Comparison of ENCODE assay signal across 18 cellular contexts in the genomic region with DNA sequence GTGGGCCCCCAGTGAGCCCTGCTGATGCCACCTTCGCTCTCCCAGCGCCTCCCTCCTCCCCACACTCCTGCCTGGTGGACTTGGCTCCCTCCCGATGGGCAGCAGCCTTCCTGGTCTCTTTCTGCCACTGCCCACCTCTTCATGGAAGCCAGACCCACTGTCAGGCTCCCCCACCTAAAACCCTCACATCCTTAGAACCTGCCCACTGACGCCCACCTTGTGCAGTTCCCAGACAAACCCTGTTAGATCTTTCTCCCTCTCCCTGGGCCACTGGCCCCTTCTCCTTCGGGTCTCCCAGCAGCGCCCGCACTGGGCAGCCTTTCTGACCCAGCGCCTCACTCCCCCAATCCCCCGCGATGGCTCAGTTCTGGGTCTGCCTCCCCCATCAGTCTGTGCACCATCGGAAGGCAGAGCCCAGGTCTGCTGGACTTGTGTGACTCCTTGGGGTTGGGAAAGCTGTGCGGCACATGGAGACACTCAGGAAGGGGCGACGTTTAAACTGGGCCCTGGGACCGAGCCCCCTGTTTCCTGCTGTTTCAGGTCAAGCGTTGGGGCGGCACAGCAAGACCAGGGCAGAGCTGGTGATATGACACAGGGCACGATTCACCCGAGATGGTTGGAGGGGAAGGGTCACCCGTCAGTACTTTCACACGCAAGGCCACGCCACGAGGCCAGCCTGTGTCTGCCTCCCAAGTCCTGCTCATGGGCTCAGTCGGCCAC. TPM values are rescaled to one million over a fixed set of nuclear protein-coding genes. Genes with fewer than 3 reads are reported as not detected.
DNase-seq lines count a peak whose midpoint lies in the region; ATAC-seq and TF ChIP-seq lines count a peak whose summit lies in the region.
"Had no signal": no experiment of that assay in that cellular context is flagged by ENCODE, and none has a peak within 500 bp of the region (broad histone marks: within the 10 kb centered on the region; RNA-seq: fewer than 3 reads in every experiment).

No MANE protein-coding gene starts in this region.

- H2BK12ac ChIP-seq in trophoblast cell (ENCODE audit: low read length): no peak overlapping the region

- H3K4ac ChIP-seq in trophoblast cell (ENCODE audit: low read depth, low read length): no peak overlapping the region

- H2AK5ac ChIP-seq in trophoblast cell (ENCODE audit: low read length): peak overlapping the region; percentile 2

- H3K27ac Mint-ChIP-seq in activated T-helper 2 cell treated with anti-CD3 and anti-CD28 coated beads, Interferon-gamma antibody, Interleukin-2, Interleukin-4, amounts not matched to agents 10 μg/mL and 5 μg/mL and 100 μg/mL, durations not matched to agents 14 hours and 24 hours and 36 hours: no peak overlapping the region
- H3K27ac Mint-ChIP-seq: activated CD4-positive, alpha-beta T cell treated with anti-CD3 and anti-CD28 coated beads, Interleukin-2, amount 10 ng/mL, durations not matched to agents 24 days and 14 days; natural killer cell had no signal

- H4K12ac ChIP-seq in trophoblast cell (ENCODE audit: low read depth, low read length): no peak overlapping the region

- ATAC-seq in left cardiac atrium: no peak
- ATAC-seq: natural killer cell had no signal

- no peak overlapping the region for H3K4me3 Mint-ChIP-seq in activated T-helper 2 cell treated with anti-CD3 and anti-CD28 coated beads, Interferon-gamma antibody, Interleukin-2, Interleukin-4, amounts not matched to agents 10 μg/mL and 5 μg/mL and 100 μg/mL, durations not matched to agents 14 hours and 24 hours and 36 hours (ENCODE audit: low read depth)
- H3K4me3 Mint-ChIP-seq: activated CD4-positive, alpha-beta T cell treated with anti-CD3 and anti-CD28 coated beads, Interleukin-2, amount 10 ng/mL, durations not matched to agents 24 days and 14 days; natural killer cell had no signal

- BruUV-seq in PC-9 (replicated peaks; lab: Mats Ljungman, UMichigan): no TSS peak

- H2AFZ ChIP-seq in PC-9: no peak overlapping the region
- no peak overlapping the region for H2AFZ ChIP-seq in trophoblast cell (ENCODE audit: insufficient read depth, low read length, poor library complexity)
- no peak overlapping the region for H2AFZ ChIP-seq in MM.1S (ENCODE audit: low read length)

- no peaks in the 10 kb centered on the region for H3K79me1 ChIP-seq in trophoblast cell (ENCODE audit: low read length)

- H3K9me3 ChIP-seq in PC-9 (ENCODE audit: insufficient read depth, low read depth): peaks cover 4% of the 10 kb centered on the region; the same call in 1 of the 2 replicates
- peaks cover 14% of the 10 kb centered on the region for H3K9me3 ChIP-seq in trophoblast cell (ENCODE audit: insufficient read depth, low read depth, low read length)
- no peaks in the 10 kb centered on the region for H3K9me3 ChIP-seq in MM.1S (replicated peaks; ENCODE audit: insufficient read depth, low read length)
- H3K9me3 ChIP-seq: Peyer's patch, prostate gland had no signal

- POLR2A ChIA-PET in PC-9 (lab: Charles Lee; ENCODE audit: unreplicated experiment): interaction anchor here (0.6 to 0.7 kb wide), 2 partner anchors 48 to 84 kb away, joined by 3 to 5 read pairs; a partner anchor contains a TSS

- peak overlapping the region; percentile 41 for H4K91ac ChIP-seq in trophoblast cell (ENCODE audit: low read depth, low read length)

- no peak overlapping the region for H3K9ac ChIP-seq in trophoblast cell (ENCODE audit: low read length)
- no peak overlapping the region for H3K9ac ChIP-seq in MM.1S (ENCODE audit: low read length)

- TF ChIP-seq CTCF in PC-9 (conservative IDR thresholded peaks at IDR 0.05): no peak
- TF ChIP-seq CTCF in MM.1S (IDR thresholded peaks at IDR 0.05; ENCODE audit: low read length): no peak

- H3K4me1 ChIP-seq in PC-9 (replicated peaks; ENCODE audit: insufficient read depth) (peaks cover 22% of the 10 kb centered on the region), trophoblast cell (ENCODE audit: control insufficient read depth in 1 of 2, insufficient read depth in 2 of 2, low read length in 2 of 2) (peaks cover 8 to 22% of the 10 kb centered on the region in 2 experiments), MM.1S (ENCODE audit: low read length) (no peaks in the 10 kb centered on the region)

- H3F3A ChIP-seq in PC-9 (ENCODE audit: insufficient read depth, low read depth) (peaks cover 12% of the 10 kb centered on the region; the same call in 1 of the 2 replicates), MM.1S (ENCODE audit: insufficient read depth, low read length) (no peaks in the 10 kb centered on the region)

- no peak overlapping the region for H4K8ac ChIP-seq in trophoblast cell (ENCODE audit: low read depth, low read length)

- no peak overlapping the region for H3K4me3 ChIP-seq in PC-9
- no peak overlapping the region for H3K4me3 ChIP-seq in trophoblast cell (ENCODE audit: low read depth, low read length)
- H3K4me3 ChIP-seq in MM.1S (ENCODE audit: low read length): no peak overlapping the region
- H3K4me3 ChIP-seq: heart left ventricle, Peyer's patch, prostate gland, suprapubic skin had no signal

- H3K14ac ChIP-seq in trophoblast cell (ENCODE audit: low read length): no peak overlapping the region

- H3K27me3 Mint-ChIP-seq in activated T-helper 2 cell treated with anti-CD3 and anti-CD28 coated beads, Interferon-gamma antibody, Interleukin-2, Interleukin-4, amounts not matched to agents 10 μg/mL and 5 μg/mL and 100 μg/mL, durations not matched to agents 14 hours and 24 hours and 36 hours (ENCODE audit: low read depth): peaks cover 9% of the 10 kb centered on the region

- no peaks in the 10 kb centered on the region for H3K36me3 ChIP-seq in PC-9 (ENCODE audit: low read depth)
- no peaks in the 10 kb centered on the region for H3K36me3 ChIP-seq in trophoblast cell (ENCODE audit: control insufficient read depth in 1 of 2, insufficient read depth in 2 of 2, low read length in 2 of 2)
- H3K36me3 ChIP-seq in MM.1S (replicated peaks; ENCODE audit: insufficient read depth, low read length): no peaks in the 10 kb centered on the region
- H3K36me3 ChIP-seq: heart left ventricle, Peyer's patch, prostate gland, suprapubic skin had no signal

- 0 out of 2 replicates have a peak overlapping the region, but pooled peaks have one; percentile 40 for H3K4me2 ChIP-seq in PC-9
- H3K4me2 ChIP-seq in trophoblast cell (ENCODE audit: low read length): no peak overlapping the region
- no peak overlapping the region for H3K4me2 ChIP-seq in MM.1S (ENCODE audit: low read depth, low read length)

- DNase-seq in PC-9 (no peak), left cardiac atrium (peak; percentile 17), trophoblast cell (no peak), MM.1S (no peak), NCI-H1105 (lab: John Stamatoyannopoulos, UW) (no peak)
- no peak for DNase-seq in activated T-helper 2 cell treated with anti-CD3 and anti-CD28 coated beads, Interferon-gamma antibody, Interleukin-2, Interleukin-4, amounts not matched to agents 10 μg/mL and 5 μg/mL and 100 μg/mL, durations not matched to agents 14 hours and 24 hours and 36 hours (ENCODE audit: low spot score)
- DNase-seq: activated CD4-positive, alpha-beta T cell treated with anti-CD3 and anti-CD28 coated beads, Interleukin-2, amount 10 ng/mL, durations not matched to agents 24 days and 14 days; activated CD8-positive, alpha-beta memory T cell treated with anti-CD3 and anti-CD28 coated beads, Interleukin-2, amount 50 U/mL, for 48 hours; activated gamma-delta T cell treated with Interleukin-2 at 50 U/mL for 16 hours; effector CD8-positive, alpha-beta T cell; H7; natural killer cell; NCI-H2227 treated with DMSO at 0.1 percent for 48 hours; Peyer's patch had no signal

- no peak overlapping the region for H2BK5ac ChIP-seq in trophoblast cell (ENCODE audit: low read depth, low read length, poor library complexity)

- H4K20me1 ChIP-seq in PC-9 (ENCODE audit: insufficient read depth): no peaks in the 10 kb centered on the region
- H4K20me1 ChIP-seq in MM.1S (ENCODE audit: insufficient read depth, low read length): no peaks in the 10 kb centered on the region

- no peak overlapping the region for H2BK120ac ChIP-seq in trophoblast cell (ENCODE audit: insufficient read depth, low read length, poor library complexity)

- H3K36me3 Mint-ChIP-seq in activated T-helper 2 cell treated with anti-CD3 and anti-CD28 coated beads, Interferon-gamma antibody, Interleukin-2, Interleukin-4, amounts not matched to agents 10 μg/mL and 5 μg/mL and 100 μg/mL, durations not matched to agents 14 hours and 24 hours and 36 hours (ENCODE audit: low read depth): no peaks in the 10 kb centered on the region

- no CpG with 5 or more reads among the region's 24 CpGs for WGBS in trophoblast cell (ENCODE audit: extremely low coverage, insufficient coverage, insufficient read length)

- H3K9me2 ChIP-seq in PC-9 (ENCODE audit: insufficient read depth): no peaks in the 10 kb centered on the region
- no peaks in the 10 kb centered on the region for H3K9me2 ChIP-seq in MM.1S (replicated peaks; ENCODE audit: insufficient read depth, low read length)

- H3K9me3 Mint-ChIP-seq in activated T-helper 2 cell treated with anti-CD3 and anti-CD28 coated beads, Interferon-gamma antibody, Interleukin-2, Interleukin-4, amounts not matched to agents 10 μg/mL and 5 μg/mL and 100 μg/mL, durations not matched to agents 14 hours and 24 hours and 36 hours: peaks cover 3% of the 10 kb centered on the region

- H3K79me2 ChIP-seq in PC-9 (ENCODE audit: low read depth) (no peaks in the 10 kb centered on the region), trophoblast cell (ENCODE audit: control insufficient read depth, insufficient read depth, low read length, poor library complexity) (no peaks in the 10 kb centered on the region), MM.1S (ENCODE audit: low read length) (no peaks in the 10 kb centered on the region)

- H3K27ac ChIP-seq in PC-9 (no peak overlapping the region), trophoblast cell (ENCODE audit: low read depth, low read length) (no peak overlapping the region), MM.1S (ENCODE audit: low read length) (no peak overlapping the region)
- H3K27ac ChIP-seq: prostate gland, suprapubic skin had no signal

- H3K4me1 Mint-ChIP-seq in activated T-helper 2 cell treated with anti-CD3 and anti-CD28 coated beads, Interferon-gamma antibody, Interleukin-2, Interleukin-4, amounts not matched to agents 10 μg/mL and 5 μg/mL and 100 μg/mL, durations not matched to agents 14 hours and 24 hours and 36 hours (ENCODE audit: low read depth): peaks cover 6% of the 10 kb centered on the region

- H3K18ac ChIP-seq in trophoblast cell (ENCODE audit: low read length): no peak overlapping the region

- no peak overlapping the region for H3K23ac ChIP-seq in trophoblast cell (ENCODE audit: low read length)

- CTCF ChIA-PET in PC-9 (lab: Charles Lee): interaction anchor here (0.6 kb wide), 1 partner anchor 398 kb away, joined by 4 read pairs; no protein-coding TSS in a partner anchor

- H3K27me3 ChIP-seq in PC-9 (ENCODE audit: insufficient read depth, low read depth): peaks cover 37% of the 10 kb centered on the region
- no peaks in the 10 kb centered on the region for H3K27me3 ChIP-seq in trophoblast cell (ENCODE audit: insufficient read depth, low read length)
- H3K27me3 ChIP-seq in MM.1S (replicated peaks; ENCODE audit: insufficient read depth, low read length): peaks cover 90% of the 10 kb centered on the region
- H3K27me3 ChIP-seq: heart left ventricle, Peyer's patch had no signal

- intact Hi-C loops in PC-9 (cut with micrococcal nuclease; ENCODE audit: unreplicated experiment) (loop anchor here (10.0 kb wide), 1 partner anchor 227 kb away; a partner anchor contains a TSS), left cardiac atrium (cut with DNase I) (no loop called here)
- intact Hi-C loops in activated T-helper 2 cell treated with anti-CD3 and anti-CD28 coated beads, Interferon-gamma antibody, Interleukin-2, Interleukin-4, amounts not matched to agents 10 μg/mL and 5 μg/mL and 100 μg/mL, durations not matched to agents 14 hours and 24 hours and 36 hours (cut with micrococcal nuclease): no loop called here

RNA-seq across cellular contexts. Expression of a gene that starts 17.4 kb away (rescaled TPM):
- total RNA-seq in PC-9 (2021) (not detected in 2 replicates), left cardiac atrium (not detected)
- 0.25 and 0.27 TPM in 2 replicates for polyA plus RNA-seq in trophoblast cell (2013)
- total RNA-seq in activated T-helper 2 cell treated with anti-CD3 and anti-CD28 coated beads, Interferon-gamma antibody, Interleukin-2, Interleukin-4, amounts not matched to agents 10 μg/mL and 5 μg/mL and 100 μg/mL, durations not matched to agents 14 hours and 24 hours and 36 hours: not detected in 2 replicates
- total RNA-seq: activated CD4-positive, alpha-beta T cell treated with anti-CD3 and anti-CD28 coated beads, Interleukin-2, amount 10 ng/mL, durations not matched to agents 24 days and 14 days; Calu3; H7; heart left ventricle; natural killer cell; Peyer's patch; prostate gland; suprapubic skin had no signal
- polyA plus RNA-seq: heart left ventricle had no signal

RNA-seq across cellular contexts. Expression of a gene that starts 27.1 kb away (rescaled TPM):
- total RNA-seq in PC-9 (2021) (0.39 and 0.50 TPM in 2 replicates), left cardiac atrium (10 to 100 TPM; 13.9 to 16.7 TPM)
- 5.9 and 6.2 TPM in 2 replicates for polyA plus RNA-seq in trophoblast cell (2013)
- not detected in 2 replicates for total RNA-seq in activated T-helper 2 cell treated with anti-CD3 and anti-CD28 coated beads, Interferon-gamma antibody, Interleukin-2, Interleukin-4, amounts not matched to agents 10 μg/mL and 5 μg/mL and 100 μg/mL, durations not matched to agents 14 hours and 24 hours and 36 hours
- total RNA-seq: activated CD4-positive, alpha-beta T cell treated with anti-CD3 and anti-CD28 coated beads, Interleukin-2, amount 10 ng/mL, durations not matched to agents 24 days and 14 days; natural killer cell had no signal

RNA-seq across cellular contexts. Expression of a gene that starts 28.5 kb away (rescaled TPM):
- total RNA-seq in PC-9 (2021) (6.1 and 13.1 TPM in 2 replicates), left cardiac atrium (1 to 10 TPM; 4.3 to 7.4 TPM)
- polyA plus RNA-seq in trophoblast cell (2013): 4.5 and 4.7 TPM in 2 replicates
- total RNA-seq in activated T-helper 2 cell treated with anti-CD3 and anti-CD28 coated beads, Interferon-gamma antibody, Interleukin-2, Interleukin-4, amounts not matched to agents 10 μg/mL and 5 μg/mL and 100 μg/mL, durations not matched to agents 14 hours and 24 hours and 36 hours: 6.1 and 6.5 TPM in 2 replicates

RNA-seq across cellular contexts. Expression of a gene that starts 47.6 kb away (rescaled TPM):
- total RNA-seq in PC-9 (2021) (28.7 and 32.7 TPM in 2 replicates), left cardiac atrium (10 to 100 TPM in 1 of 2 donors, 1 to 10 TPM in 1; 9.6 to 13.0 TPM)
- 7.8 and 8.7 TPM in 2 replicates for polyA plus RNA-seq in trophoblast cell (2013)
- total RNA-seq in activated T-helper 2 cell treated with anti-CD3 and anti-CD28 coated beads, Interferon-gamma antibody, Interleukin-2, Interleukin-4, amounts not matched to agents 10 μg/mL and 5 μg/mL and 100 μg/mL, durations not matched to agents 14 hours and 24 hours and 36 hours: 0.46 TPM in 2 replicates
